8 cellular contexts compared by ENCODE assay signal in genomic region chr7:56033671-56034432, GRCh38. TPM values are rescaled to one million over a fixed set of nuclear protein-coding genes. Genes with fewer than 3 reads are reported as not detected.
DNase-seq lines count a peak whose midpoint lies in the region; FAIRE-seq and TF ChIP-seq lines count a peak whose summit lies in the region.

No MANE protein-coding gene starts in this region.

- H3K4me1 ChIP-seq in tibial artery, result peaks cover 0 to 6% (median 2%) of the 10 kb centered on the region in 4 donors

- no peaks in the 10 kb centered on the region for H3K27me3 ChIP-seq in tibial artery

- no peaks in the 10 kb centered on the region for H3K9me3 Mint-ChIP-seq in osteocyte (ENCODE audit: unreplicated experiment)

- peak overlapping the region; percentile 85 for H3K27ac Mint-ChIP-seq in osteocyte (ENCODE audit: unreplicated experiment)

- H3K4me3 Mint-ChIP-seq in osteocyte (ENCODE audit: unreplicated experiment), result peak overlapping the region; percentile 85

- no peak overlapping the region for H3K27ac ChIP-seq in tibial artery

- H3K9me3 ChIP-seq in tibial artery, result no peaks in the 10 kb centered on the region

- no peaks in the 10 kb centered on the region for H3K27me3 Mint-ChIP-seq in osteocyte (ENCODE audit: unreplicated experiment)

- DNase-seq in GOT3 (lab: John Stamatoyannopoulos, UW) (peak; percentile 28), Kasumi-1 (lab: John Stamatoyannopoulos, UW) (peak; percentile 97), SIG-M5 treated with dmso at 0.1 percent for 504 hours (lab: John Stamatoyannopoulos, UW; ENCODE audit: unreplicated experiment) (peak; percentile 81), glomerular visceral epithelial cell (ENCODE audit: extremely low spot score) (peak; percentile 81), osteocyte (ENCODE audit: extremely low spot score, unreplicated experiment) (peak; percentile 86), tibial artery (peak in 1 of 2 donors; percentile 36)
- peak; percentile 51 for DNase-seq in activated gamma-delta T cell treated with anti-CD3 and anti-CD28 coated beads, Interleukin-2, amount 50 U/mL, for 16 hours (ENCODE audit: low read depth)

- peak overlapping the region; percentile 54 to 63 for H3K4me3 ChIP-seq in tibial artery

- H3K36me3 Mint-ChIP-seq in osteocyte (ENCODE audit: unreplicated experiment), result peaks cover 9% of the 10 kb centered on the region

- FAIRE-seq in G401.6 (lab: Jason Lieb, UNC), result peak; percentile 87

- H3K4me1 Mint-ChIP-seq in osteocyte (ENCODE audit: unreplicated experiment), result peaks cover 19% of the 10 kb centered on the region

- H3K36me3 ChIP-seq in tibial artery, result no peaks in the 10 kb centered on the region

- TF ChIP-seq CTCF in osteocyte (IDR thresholded peaks at IDR 0.05), result peak; percentile 40
- TF ChIP-seq CTCF in tibial artery (IDR thresholded peaks at IDR 0.05), result peak in 1 of 2 experiments; percentile 27

- intact Hi-C loops in tibial artery (cut with DNase I; ENCODE audit: low total_unique reads), result no loop called here

RNA-seq across cellular contexts. Expression of gene PSPH, which starts 17.4 kb away (rescaled TPM):
- total RNA-seq in osteocyte, result 31.0 and 33.6 TPM in 2 replicates

RNA-seq across cellular contexts. Expression of gene CCT6A, which starts 17.7 kb away (rescaled TPM):
- total RNA-seq in osteocyte, result 107 and 109 TPM in 2 replicates

RNA-seq across cellular contexts. Expression of gene SUMF2, which starts 30.2 kb away (rescaled TPM):
- total RNA-seq in osteocyte, result 202 and 208 TPM in 2 replicates

RNA-seq across cellular contexts. Expression of gene PHKG1, which starts 58.9 kb away (rescaled TPM):
- total RNA-seq in osteocyte, result 0.99 and 1.1 TPM in 2 replicates
